8 cellular contexts compared by ENCODE assay signal in the genomic region with DNA sequence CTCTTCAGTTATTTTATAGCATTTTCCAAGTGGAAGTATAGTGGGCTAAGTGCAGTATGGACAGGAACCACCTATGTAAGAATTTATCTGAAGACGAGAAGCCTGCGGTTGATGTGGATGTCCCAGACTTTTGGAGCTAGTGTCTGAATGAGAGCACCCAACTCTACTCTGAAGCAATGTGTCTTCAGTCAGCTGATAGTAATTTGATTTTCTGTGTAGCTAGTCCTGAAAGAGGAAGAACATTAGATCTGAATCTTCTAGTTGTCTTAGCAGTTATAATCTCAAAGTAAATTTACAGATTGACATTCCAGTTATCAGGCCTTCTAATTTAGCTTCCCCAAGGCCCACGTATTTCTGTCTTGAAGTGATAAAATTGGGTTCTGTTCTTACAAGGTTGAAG. TPM values are rescaled to one million over a fixed set of nuclear protein-coding genes. Genes with fewer than 3 reads are reported as not detected.
DNase-seq lines count a peak whose midpoint lies in the region; ATAC-seq and TF ChIP-seq lines count a peak whose summit lies in the region.

No MANE protein-coding gene starts in this region.

- TF ChIP-seq CTCF in AG10803 (conservative IDR thresholded peaks at IDR 0.05; ENCODE audit: low read length) (no peak), KMS-11 (conservative IDR thresholded peaks at IDR 0.05; ENCODE audit: low read depth, low read length) (no peak), MCF 10A (IDR thresholded peaks at IDR 0.05; ENCODE audit: unreplicated experiment) (no peak)

- peak overlapping the region; percentile 93 for H3K4me3 ChIP-seq in AG10803 (ENCODE audit: low read length)
- no peak overlapping the region for H3K4me3 ChIP-seq in KMS-11 (IDR thresholded peaks at IDR 0.05; ENCODE audit: insufficient read depth, low read depth, low read length)
- H3K4me3 ChIP-seq in muscle layer of colon (ENCODE audit: low read depth in 1 of 2, low read length in 2 of 2): peak overlapping the region in 1 of 2 donors; percentile 91

- no peak for DNase-seq in AG10803 (ENCODE audit: low read depth)
- no peak for DNase-seq in MCF 10A (ENCODE audit: unreplicated experiment)
- no peak for DNase-seq in NCI-H1930 (lab: John Stamatoyannopoulos, UW)
- no peak for DNase-seq in HK-2 (ENCODE audit: unreplicated experiment)
- no peak for DNase-seq in posterior cingulate gyrus

- H3K9me3 ChIP-seq in muscle layer of colon (ENCODE audit: low read length): no peaks in the 10 kb centered on the region

- POLR2A ChIA-PET in MCF 10A (lab: Yijun Ruan, JAX): interaction anchor here (0.9 to 4.4 kb wide), 7 partner anchors 12 to 627 kb away, joined by 4 to 39 read pairs (median 6); a partner anchor contains a TSS

- H3K4me1 ChIP-seq in KMS-11 (ENCODE audit: low read depth, poor library complexity, severe bottlenecking): peaks cover 12% of the 10 kb centered on the region
- peaks cover 24% of the 10 kb centered on the region for H3K4me1 ChIP-seq in muscle layer of colon (ENCODE audit: insufficient read depth, low read length)

- ATAC-seq in GM18907 (IDR thresholded peaks at IDR 0.05; ENCODE audit: unreplicated experiment): no peak

- CTCF ChIA-PET in MCF 10A (lab: Yijun Ruan, JAX): interaction anchor here (0.7 to 1.2 kb wide), 2 partner anchors 16 to 144 kb away, joined by 3 to 5 read pairs; no protein-coding TSS in a partner anchor

- H3K4me1 Mint-ChIP-seq in MCF 10A (ENCODE audit: insufficient read depth, unreplicated experiment): peaks cover 29% of the 10 kb centered on the region

- peak overlapping the region; percentile 73; the same call in 1 of the 2 replicates for H3K4me2 ChIP-seq in KMS-11

- H3K27me3 Mint-ChIP-seq in MCF 10A (ENCODE audit: insufficient read depth, unreplicated experiment): no peaks in the 10 kb centered on the region

- intact Hi-C loops in MCF 10A (cut with micrococcal nuclease) (loop anchor here (2.0 kb wide), 1 partner anchor 137 kb away; a partner anchor contains a TSS), posterior cingulate gyrus (cut with DNase I) (loop anchor here (10.0 kb wide), 1 partner anchor 525 kb away; a partner anchor contains a TSS)

- H3K9ac ChIP-seq in KMS-11 (no peak overlapping the region), muscle layer of colon (ENCODE audit: low read length) (no peak overlapping the region)

- no peaks in the 10 kb centered on the region for H3K9me3 Mint-ChIP-seq in MCF 10A (ENCODE audit: unreplicated experiment)

- H3K36me3 Mint-ChIP-seq in MCF 10A (ENCODE audit: insufficient read depth, unreplicated experiment): peaks cover 11% of the 10 kb centered on the region

- peak overlapping the region; percentile 95 for H3K27ac Mint-ChIP-seq in MCF 10A (ENCODE audit: low read depth, unreplicated experiment)

- H4K20me1 ChIP-seq in KMS-11 (ENCODE audit: insufficient read depth): no peaks in the 10 kb centered on the region

- H3K4me3 Mint-ChIP-seq in MCF 10A (ENCODE audit: unreplicated experiment): peak overlapping the region; percentile 90

- no TSS peak for BruUV-seq in MCF 10A (replicated peaks; lab: Mats Ljungman, UMichigan)

- no peak overlapping the region for H3K27ac ChIP-seq in KMS-11
- H3K27ac ChIP-seq in muscle layer of colon (ENCODE audit: low read depth, low read length): peak overlapping the region; percentile 97

- H3K36me3 ChIP-seq in KMS-11 (ENCODE audit: insufficient read depth) (no peaks in the 10 kb centered on the region), muscle layer of colon (ENCODE audit: insufficient read depth, low read length) (no peaks in the 10 kb centered on the region)

- H2AFZ ChIP-seq in KMS-11 (ENCODE audit: low read depth): no peak overlapping the region

- H3K79me2 ChIP-seq in KMS-11 (ENCODE audit: insufficient read depth, low read depth): no peaks in the 10 kb centered on the region

- no peaks in the 10 kb centered on the region for H3K27me3 ChIP-seq in KMS-11 (ENCODE audit: insufficient read depth, low read depth)
- H3K27me3 ChIP-seq in muscle layer of colon (ENCODE audit: control insufficient read depth in 1 of 2, insufficient read depth in 2 of 2, low read length in 2 of 2): no peaks in the 10 kb centered on the region

RNA-seq across cellular contexts. Expression of a gene that starts 1.4 kb away (rescaled TPM):
- 20.4 and 26.6 TPM in 2 replicates for total RNA-seq in MCF 10A (2022)
